ENCODE assay signal across 15 cellular contexts in the genomic region with DNA sequence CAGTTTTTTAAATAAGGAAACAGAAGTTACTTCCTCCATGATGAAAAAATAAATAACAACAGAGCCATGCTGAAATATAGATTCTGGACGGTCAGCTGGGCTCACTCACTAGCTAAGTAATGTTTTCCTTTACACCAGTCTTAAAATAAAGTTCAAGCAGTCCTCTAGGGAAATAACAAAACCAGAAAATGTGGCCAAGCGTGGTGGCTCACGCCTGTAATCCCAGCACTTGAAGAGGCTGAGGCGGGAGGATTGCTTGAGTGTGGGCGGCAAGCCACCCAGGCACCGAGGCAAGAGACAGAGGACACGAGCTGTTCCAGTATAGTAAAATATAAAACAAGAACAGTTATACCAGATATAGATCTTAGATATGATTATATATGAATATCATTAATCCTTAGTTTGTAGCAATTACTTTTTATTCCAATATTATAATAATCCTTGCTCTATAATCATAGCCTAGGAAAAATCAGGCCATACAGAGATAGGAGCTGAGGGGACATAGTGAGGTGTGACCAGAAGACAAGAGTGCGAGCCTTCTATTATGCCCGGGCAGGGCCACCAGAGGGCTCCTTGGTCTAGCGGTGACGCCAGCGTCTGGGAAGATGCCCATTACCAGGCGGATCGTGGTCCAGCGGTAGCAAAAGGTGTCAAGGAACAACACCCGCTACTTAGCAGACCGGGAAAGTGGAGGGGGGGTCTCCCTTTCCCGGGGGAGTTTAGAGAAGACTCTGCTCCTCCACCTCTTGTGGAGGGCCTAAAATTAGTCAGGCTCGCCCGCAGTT. TPM values are rescaled to one million over a fixed set of nuclear protein-coding genes. Genes with fewer than 3 reads are reported as not detected.
"Had no signal": no experiment of that assay in that cellular context is flagged by ENCODE, and none has a peak within 500 bp of the region (broad histone marks: within the 10 kb centered on the region; RNA-seq: fewer than 3 reads in every experiment).

No MANE protein-coding gene starts in this region.

RNA-seq across cellular contexts. Expression of gene AICDA, which starts 28.4 kb away (rescaled TPM):
- total RNA-seq: dermis blood vessel endothelial cell; fibroblast of lung; frontal cortex; glomerular endothelial cell; heart left ventricle; left lobe of liver; lower leg skin; mammary epithelial cell; mucosa of descending colon; naive thymus-derived CD8-positive, alpha-beta T cell; pancreas; testis; ureter had no signal
- polyA plus RNA-seq: esophagus; fibroblast of lung; mammary epithelial cell; naive thymus-derived CD8-positive, alpha-beta T cell; neural cell; pancreas had no signal

RNA-seq across cellular contexts. Expression of gene CLEC4E, which starts 43.6 kb away (rescaled TPM):
- total RNA-seq: dermis blood vessel endothelial cell; fibroblast of lung; frontal cortex; mammary epithelial cell; naive thymus-derived CD8-positive, alpha-beta T cell had no signal
- polyA plus RNA-seq: fibroblast of lung, mammary epithelial cell, neural cell had no signal
